Comparison of ENCODE assay signal across 22 cellular contexts in genomic region chr11:75821202-75821601, GRCh38.
"Had no signal": no experiment of that assay in that cellular context is flagged by ENCODE, and none has a peak within 500 bp of the region (broad histone marks: within the 10 kb centered on the region; RNA-seq: fewer than 3 reads in every experiment).

No MANE protein-coding gene starts in this region.

- H3K27ac ChIP-seq: coronary artery, suprapubic skin, uterus had no signal

- H3K9me3 ChIP-seq: suprapubic skin, transverse colon, uterus had no signal

- H3K27me3 Mint-ChIP-seq: activated CD4-positive, alpha-beta memory T cell treated with anti-CD3 and anti-CD28 coated beads, Interleukin-2, amount 10 ng/mL, durations not matched to agents 7 days and 5 days; activated CD8-positive, alpha-beta memory T cell treated with anti-CD3 and anti-CD28 coated beads, Interleukin-2, amount 10 ng/mL, durations not matched to agents 7 days and 5 days; activated naive CD8-positive, alpha-beta T cell treated with anti-CD3 and anti-CD28 coated beads, Interleukin-2, amount 50 U/mL, for 24 hours; activated T-helper 17 cell treated with anti-CD3 and anti-CD28 coated beads, Interleukin-2, amount 50 U/mL, for 72 hours; brain; stimulated activated naive CD8-positive, alpha-beta T cell treated with anti-CD3 and anti-CD28 coated beads, Interleukin-15, Interleukin-2, amounts not matched to agents 100 ng/mL and 50 ng/mL, for 24 hours had no signal

- H3K4me3 Mint-ChIP-seq: activated CD4-positive, alpha-beta memory T cell treated with anti-CD3 and anti-CD28 coated beads, Interleukin-2, amount 10 ng/mL, durations not matched to agents 7 days and 5 days; activated CD8-positive, alpha-beta memory T cell treated with anti-CD3 and anti-CD28 coated beads, Interleukin-2, amount 10 ng/mL, durations not matched to agents 7 days and 5 days; activated naive CD4-positive, alpha-beta T cell treated with anti-CD3 and anti-CD28 coated beads for 36 hours; activated naive CD8-positive, alpha-beta T cell treated with anti-CD3 and anti-CD28 coated beads, Interleukin-2, amount 50 U/mL, for 24 hours; activated T-helper 17 cell treated with anti-CD3 and anti-CD28 coated beads, Interleukin-2, amount 50 U/mL, for 72 hours; stimulated activated naive CD8-positive, alpha-beta T cell treated with anti-CD3 and anti-CD28 coated beads, Interleukin-15, Interleukin-2, amounts not matched to agents 100 ng/mL and 50 ng/mL, for 24 hours had no signal

- H3K4me3 ChIP-seq: coronary artery, lung, suprapubic skin, transverse colon, uterus had no signal

- H3K4me1 ChIP-seq: uterus had no signal

- H3K27ac Mint-ChIP-seq: activated CD4-positive, alpha-beta memory T cell treated with anti-CD3 and anti-CD28 coated beads, Interleukin-2, amount 10 ng/mL, durations not matched to agents 7 days and 5 days; activated CD8-positive, alpha-beta memory T cell treated with anti-CD3 and anti-CD28 coated beads, Interleukin-2, amount 10 ng/mL, durations not matched to agents 7 days and 5 days; activated naive CD4-positive, alpha-beta T cell treated with anti-CD3 and anti-CD28 coated beads for 36 hours; activated naive CD8-positive, alpha-beta T cell treated with anti-CD3 and anti-CD28 coated beads, Interleukin-2, amount 50 U/mL, for 24 hours; activated T-helper 17 cell treated with anti-CD3 and anti-CD28 coated beads, Interleukin-2, amount 50 U/mL, for 72 hours; brain; stimulated activated naive CD8-positive, alpha-beta T cell treated with anti-CD3 and anti-CD28 coated beads, Interleukin-15, Interleukin-2, amounts not matched to agents 100 ng/mL and 50 ng/mL, for 24 hours had no signal

- H3K27me3 ChIP-seq: suprapubic skin, transverse colon, uterus had no signal

- DNase-seq: activated CD4-positive, alpha-beta memory T cell treated with anti-CD3 and anti-CD28 coated beads, Interleukin-2, amount 10 ng/mL, durations not matched to agents 7 days and 5 days; activated CD4-positive, CD25-positive, alpha-beta regulatory T cell; activated CD8-positive, alpha-beta memory T cell treated with anti-CD3 and anti-CD28 coated beads, Interleukin-2, amount 10 ng/mL, durations not matched to agents 7 days and 5 days; activated naive CD8-positive, alpha-beta T cell treated with anti-CD3 and anti-CD28 coated beads, Interleukin-2, amount 50 U/mL, for 24 hours; anterior cingulate cortex; caudate nucleus; erythroblast; head of caudate nucleus; kidney; occipital lobe; retina; stimulated activated CD4-positive, alpha-beta T cell treated with anti-CD3 and anti-CD28 coated beads, Interleukin-2, amount 100 ng/mL, for 24 hours; transverse colon; uterus had no signal

- ATAC-seq: activated CD8-positive, alpha-beta memory T cell treated with anti-CD3 and anti-CD28 coated beads, Interleukin-2, amount 10 ng/mL, durations not matched to agents 7 days and 5 days; activated naive CD8-positive, alpha-beta T cell treated with anti-CD3 and anti-CD28 coated beads, Interleukin-2, amount 50 U/mL, for 24 hours; activated T-helper 17 cell treated with anti-CD3 and anti-CD28 coated beads, Interleukin-2, amount 50 U/mL, for 72 hours; left lobe of liver had no signal

- H3K9me3 Mint-ChIP-seq: activated CD4-positive, alpha-beta memory T cell treated with anti-CD3 and anti-CD28 coated beads, Interleukin-2, amount 10 ng/mL, durations not matched to agents 7 days and 5 days; activated naive CD4-positive, alpha-beta T cell treated with anti-CD3 and anti-CD28 coated beads for 36 hours; activated naive CD8-positive, alpha-beta T cell treated with anti-CD3 and anti-CD28 coated beads, Interleukin-2, amount 50 U/mL, for 24 hours; activated T-helper 17 cell treated with anti-CD3 and anti-CD28 coated beads, Interleukin-2, amount 50 U/mL, for 72 hours; brain; stimulated activated naive CD8-positive, alpha-beta T cell treated with anti-CD3 and anti-CD28 coated beads, Interleukin-15, Interleukin-2, amounts not matched to agents 100 ng/mL and 50 ng/mL, for 24 hours had no signal

- H3K36me3 ChIP-seq: suprapubic skin, transverse colon, uterus had no signal
